In the genomic region with DNA sequence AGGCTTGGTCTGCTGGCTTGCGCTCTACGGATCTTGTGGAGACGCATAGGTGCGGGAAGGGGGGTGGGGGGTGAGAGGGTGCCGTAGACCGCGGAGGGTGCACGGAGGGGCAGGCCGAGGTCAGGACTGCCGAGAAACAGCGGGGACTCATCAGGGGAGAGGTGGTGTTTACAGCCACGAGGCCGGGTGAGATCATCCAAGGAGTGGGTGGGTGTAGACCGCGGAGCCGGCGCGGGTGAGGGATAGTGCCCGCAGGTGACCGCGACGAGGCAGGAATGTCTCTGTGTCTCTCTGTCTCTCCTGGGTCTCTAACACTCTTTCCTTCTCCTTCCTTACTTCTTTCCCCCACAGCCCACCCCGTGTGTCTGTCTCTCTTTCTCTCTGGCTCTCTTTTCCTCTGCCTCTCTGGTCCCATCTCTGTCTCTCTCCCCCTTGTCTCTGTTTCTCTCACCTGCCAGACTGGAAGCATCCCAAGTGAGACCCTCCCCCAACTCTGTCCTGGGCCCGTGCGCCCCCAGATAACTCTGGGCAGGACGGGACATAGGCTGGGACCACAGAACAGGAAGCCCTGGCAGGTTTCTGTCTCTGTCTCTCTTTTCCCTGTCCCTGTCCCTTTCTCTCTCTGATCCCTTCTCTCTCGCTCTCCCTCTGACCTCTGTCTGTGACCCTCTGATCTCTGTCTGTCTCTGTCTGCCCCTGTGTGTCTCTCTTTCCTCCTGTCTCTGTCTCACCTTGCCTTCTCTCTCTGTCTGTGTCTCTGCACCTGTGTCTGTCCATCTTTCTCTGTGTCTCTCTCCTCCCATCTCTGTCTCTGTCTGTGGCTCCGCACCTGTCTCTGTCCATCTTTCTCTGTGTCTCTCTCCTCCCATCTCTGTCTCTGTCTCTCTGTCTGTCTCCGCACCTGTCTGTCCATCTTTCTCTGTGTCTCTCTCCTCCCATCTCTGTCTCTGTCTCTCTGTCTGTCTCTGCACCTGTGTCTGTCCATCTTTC, we compare ENCODE assay signal across 1 cellular context.
TF ChIP-seq lines count a peak whose summit lies in the region.

No MANE protein-coding gene starts in this region.

TF ChIP-seq in IMR-90, 13 proteins besides CTCF, POLR2A, EP300 and RAD21:
- TF ChIP-seq FOS (IDR thresholded peaks at IDR 0.05; ENCODE audit: low read depth, low read length): no peak
- TF ChIP-seq MAZ (IDR thresholded peaks at IDR 0.05; ENCODE audit: borderline replicate concordance, low read depth, low read length): no peak
- TF ChIP-seq CEBPB (IDR thresholded peaks at IDR 0.05; ENCODE audit: low read depth, low read length): no peak
- no peak for TF ChIP-seq NFE2L2 (IDR thresholded peaks at IDR 0.05; ENCODE audit: low read depth, low read length)
- no peak for TF ChIP-seq RCOR1 (IDR thresholded peaks at IDR 0.05; ENCODE audit: insufficient replicate concordance, low read length)
- TF ChIP-seq RFX5 (IDR thresholded peaks at IDR 0.05; ENCODE audit: low read depth, low read length): no peak
- TF ChIP-seq, protein P1, sequence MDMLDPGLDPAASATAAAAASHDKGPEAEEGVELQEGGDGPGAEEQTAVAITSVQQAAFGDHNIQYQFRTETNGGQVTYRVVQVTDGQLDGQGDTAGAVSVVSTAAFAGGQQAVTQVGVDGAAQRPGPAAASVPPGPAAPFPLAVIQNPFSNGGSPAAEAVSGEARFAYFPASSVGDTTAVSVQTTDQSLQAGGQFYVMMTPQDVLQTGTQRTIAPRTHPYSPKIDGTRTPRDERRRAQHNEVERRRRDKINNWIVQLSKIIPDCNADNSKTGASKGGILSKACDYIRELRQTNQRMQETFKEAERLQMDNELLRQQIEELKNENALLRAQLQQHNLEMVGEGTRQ (IDR thresholded peaks at IDR 0.05; ENCODE audit: low read depth, low read length): no peak
- TF ChIP-seq MAFK (IDR thresholded peaks at IDR 0.05; ENCODE audit: low read depth, low read length): no peak
- no peak for TF ChIP-seq SMC3 (IDR thresholded peaks at IDR 0.05; ENCODE audit: low read depth, low read length)
- TF ChIP-seq CHD1 (IDR thresholded peaks at IDR 0.05; ENCODE audit: low read depth, low read length): no peak
- TF ChIP-seq BHLHE40 (IDR thresholded peaks at IDR 0.05; ENCODE audit: low read depth, low read length): no peak
